Comparison of ENCODE assay signal across 16 cellular contexts in genomic region chr2:180411631-180412030, GRCh38.
DNase-seq lines count a peak whose midpoint lies in the region; ATAC-seq, FAIRE-seq and TF ChIP-seq lines count a peak whose summit lies in the region.
"Had no signal": no experiment of that assay in that cellular context is flagged by ENCODE, and none has a peak within 500 bp of the region (broad histone marks: within the 10 kb centered on the region; RNA-seq: fewer than 3 reads in every experiment).

No MANE protein-coding gene starts in this region.

- H3K9me3 ChIP-seq in endothelial cell of umbilical vein (replicated peaks; ENCODE audit: control insufficient read depth, insufficient read depth, low read length) (no peaks in the 10 kb centered on the region), thyroid gland (no peaks in the 10 kb centered on the region)
- H3K9me3 ChIP-seq: gastroesophageal sphincter, left lung, transverse colon had no signal

- BruUV-seq in endothelial cell of umbilical vein (replicated peaks; lab: Mats Ljungman, UMichigan): no TSS peak

- FAIRE-seq in endothelial cell of umbilical vein (lab: Jason Lieb, UNC): peak; percentile 87
- FAIRE-seq: astrocyte, HepG2 had no signal

- H3K9ac ChIP-seq in endothelial cell of umbilical vein (replicated peaks; ENCODE audit: extremely low read depth, insufficient read depth, low read length): peak overlapping the region; percentile 31

- peak; percentile 80 for ATAC-seq in HG03139 (IDR thresholded peaks at IDR 0.05; ENCODE audit: unreplicated experiment)
- ATAC-seq: gastroesophageal sphincter, HepG2, left lung had no signal

- intact Hi-C loops in endothelial cell of umbilical vein (cut with micrococcal nuclease) (loop anchor here (5.0 kb wide), 1 partner anchor 111 kb away; no protein-coding TSS in a partner anchor), thyroid gland (cut with DNase I) (no loop called here)

- no peaks in the 10 kb centered on the region for H3K36me3 ChIP-seq in endothelial cell of umbilical vein (ENCODE audit: control insufficient read depth in 2 of 2, extremely low read depth in 1 of 2, insufficient read depth in 2 of 2, low read length in 2 of 2)
- no peaks in the 10 kb centered on the region for H3K36me3 ChIP-seq in thyroid gland
- H3K36me3 ChIP-seq: gastroesophageal sphincter, left lung, transverse colon had no signal

- no peaks in the 10 kb centered on the region for H3K9me1 ChIP-seq in endothelial cell of umbilical vein (replicated peaks; ENCODE audit: control insufficient read depth, extremely low read depth, insufficient read depth, low read length)

- WGBS in thyroid gland, 2 donors: 20% methylated on average over 5 of the region's 5 CpGs

- CTCF ChIA-PET in endothelial cell of umbilical vein (lab: Charles Lee): interaction anchor here (0.6 to 1.3 kb wide), 6 partner anchors 15 to 1055 kb away, joined by 3 to 4 read pairs (median 3); no protein-coding TSS in a partner anchor

- TF ChIP-seq POLR2A in endothelial cell of umbilical vein (IDR thresholded peaks at IDR 0.05; ENCODE audit: low read depth, low read length) (no peak), thyroid gland (IDR thresholded peaks at IDR 0.05) (no peak)

- POLR2A ChIA-PET in endothelial cell of umbilical vein (lab: Charles Lee): no interaction called here

- peak overlapping the region in 1 of 3 experiments; percentile 17 for H3K4me3 ChIP-seq in endothelial cell of umbilical vein (replicated peaks in 1 of 3; ENCODE audit: insufficient read depth in 1 of 3, low read depth in 1 of 3, low read length in 3 of 3)
- H3K4me3 ChIP-seq in thyroid gland (replicated peaks in 1 of 3): no peak overlapping the region
- H3K4me3 ChIP-seq: gastroesophageal sphincter, left lung, transverse colon had no signal

- peak overlapping the region; percentile 23 for H2AFZ ChIP-seq in endothelial cell of umbilical vein (ENCODE audit: low read depth, low read length)

- dilution Hi-C loops in endothelial cell of umbilical vein (cut with MboI; ENCODE audit: extremely low pct_ligation_motif_present, low sequenced_read_pairs): no loop called here

- H3K27ac ChIP-seq in endothelial cell of umbilical vein (ENCODE audit: insufficient read depth, low read depth, low read length) (peak overlapping the region; percentile 51), thyroid gland (no peak overlapping the region)
- H3K27ac ChIP-seq: gastroesophageal sphincter, left lung, transverse colon had no signal

- no peak for TF ChIP-seq CTCF in endothelial cell of umbilical vein (IDR thresholded peaks at IDR 0.05; ENCODE audit: extremely low read depth in 1 of 2, insufficient read depth in 1 of 2, low read depth in 1 of 2, low read length in 2 of 2)
- TF ChIP-seq CTCF in thyroid gland (IDR thresholded peaks at IDR 0.05): no peak

- no peaks in the 10 kb centered on the region for H3K79me2 ChIP-seq in endothelial cell of umbilical vein (ENCODE audit: control insufficient read depth, insufficient read depth, low read length)

- peak overlapping the region; percentile 85 for H3K4me2 ChIP-seq in endothelial cell of umbilical vein (ENCODE audit: insufficient read depth, low read length)

- no peaks in the 10 kb centered on the region for H4K20me1 ChIP-seq in endothelial cell of umbilical vein (replicated peaks; ENCODE audit: control insufficient read depth, extremely low read depth, insufficient read depth, low read length)

- no peaks in the 10 kb centered on the region for H3K27me3 ChIP-seq in endothelial cell of umbilical vein (ENCODE audit: control insufficient read depth in 2 of 2, insufficient read depth in 2 of 2, low read length in 2 of 2)
- no peaks in the 10 kb centered on the region for H3K27me3 ChIP-seq in thyroid gland
- H3K27me3 ChIP-seq: gastroesophageal sphincter, left lung, transverse colon had no signal

- H3K4me1 ChIP-seq in endothelial cell of umbilical vein (ENCODE audit: control insufficient read depth, extremely low read depth, insufficient read depth, low read length) (peaks cover 22% of the 10 kb centered on the region), thyroid gland (no peaks in the 10 kb centered on the region)
- H3K4me1 ChIP-seq: left lung had no signal

- peak; percentile 3 for DNase-seq in NCI-H2029 (lab: John Stamatoyannopoulos, UW)
- no peak for DNase-seq in NCI-H2029 treated with DMSO at 0.1 percent for 48 hours (lab: John Stamatoyannopoulos, UW)
- DNase-seq in endothelial cell of umbilical vein (ENCODE audit: low read depth, low spot score): peak; percentile 87
- peak; percentile 2 to 16 for DNase-seq in thyroid gland
- DNase-seq in stimulated activated CD4-positive, alpha-beta T cell treated with anti-CD3 and anti-CD28 coated beads, Interleukin-2, amount 100 ng/mL, for 24 hours: no peak
- no peak for DNase-seq in stimulated activated CD4-positive, alpha-beta T cell treated with anti-CD3 and anti-CD28 coated beads, Interleukin-4, amount 100 ng/mL, for 24 hours
- DNase-seq in NCI-H2196 (lab: John Stamatoyannopoulos, UW; ENCODE audit: unreplicated experiment): no peak
- DNase-seq: 8988T; activated CD4-positive, CD25-positive, alpha-beta regulatory T cell treated with anti-CD3 and anti-CD28 coated beads, Interleukin-2, amount 50 U/mL, for 72 hours; left lung; NCI-H1417 treated with DMSO at 0.1 percent for 48 hours; transverse colon had no signal

TF ChIP-seq in endothelial cell of umbilical vein, 7 proteins besides CTCF, POLR2A, EP300 and RAD21:
- TF ChIP-seq EZH2 (IDR thresholded peaks at IDR 0.05; ENCODE audit: borderline replicate concordance, low read depth, low read length, severe bottlenecking): no peak
- TF ChIP-seq MAX (IDR thresholded peaks at IDR 0.05; ENCODE audit: insufficient read depth, insufficient read length): no peak
- TF ChIP-seq MYC (IDR thresholded peaks at IDR 0.05; ENCODE audit: low read depth, low read length): no peak
- TF ChIP-seq JUN (IDR thresholded peaks at IDR 0.05; ENCODE audit: borderline replicate concordance, insufficient read depth, insufficient read length, low read depth): peak; percentile 26
- peak; percentile 48 for TF ChIP-seq FOS (IDR thresholded peaks at IDR 0.05; ENCODE audit: borderline replicate concordance, insufficient read depth, low read length)
- peak; percentile 79 for TF ChIP-seq GATA2 (IDR thresholded peaks at IDR 0.05; ENCODE audit: insufficient read depth, insufficient read length, low read depth, low read length)

Comparison
In these comparisons a context has a peak if more than half of its experiments do, and no peak if none do; other contexts are left out.
1. DNase-seq: peak in NCI-H2029 (single experiment), endothelial cell of umbilical vein (single experiment) and thyroid gland (2 of 2); none in NCI-H2029 treated with DMSO at 0.1 percent for 48 hours (single experiment), stimulated activated CD4-positive, alpha-beta T cell treated with anti-CD3 and anti-CD28 coated beads, Interleukin-2, amount 100 ng/mL, for 24 hours (0 of 2), stimulated activated CD4-positive, alpha-beta T cell treated with anti-CD3 and anti-CD28 coated beads, Interleukin-4, amount 100 ng/mL, for 24 hours (single experiment) and NCI-H2196 (single experiment).